In genomic region chr2:220811952-220812570, GRCh38 we compare ENCODE assay signal across 22 cellular contexts.
A peak's percentile ranks its signal among the peaks of the same experiment; 100 is the strongest.
DNase-seq lines count a peak whose midpoint lies in the region; ATAC-seq and TF ChIP-seq lines count a peak whose summit lies in the region.
"Had no signal": no experiment of that assay in that cellular context is flagged by ENCODE, and none has a peak within 500 bp of the region (broad histone marks: within the 10 kb centered on the region; RNA-seq: fewer than 3 reads in every experiment).

No MANE protein-coding gene starts in this region.

- 29% methylated on average over 1 of the region's 1 CpG for WGBS in smooth muscle cell (ENCODE audit: low lambda C conversion rate)

- H3K4me3 ChIP-seq in PC-9 (peak overlapping the region; percentile 32; the same call in 1 of the 2 replicates), fibroblast of lung (replicated peaks in 1 of 4; ENCODE audit: control extremely low read depth in 1 of 4, insufficient read depth in 1 of 4, low read depth in 3 of 4, low read length in 4 of 4) (no peak overlapping the region), smooth muscle cell (no peak overlapping the region)
- H3K4me3 ChIP-seq: lung, MG63 had no signal

- H3K4me1 ChIP-seq in PC-9 (replicated peaks; ENCODE audit: insufficient read depth) = peaks cover 32% of the 10 kb centered on the region
- no peaks in the 10 kb centered on the region for H3K4me1 ChIP-seq in fibroblast of lung (ENCODE audit: control insufficient read depth, extremely low read depth, insufficient read depth, low read length)
- H3K4me1 ChIP-seq in smooth muscle cell (ENCODE audit: low read depth) = no peaks in the 10 kb centered on the region

- H3K4me1 Mint-ChIP-seq in activated CD4-positive, alpha-beta T cell treated with anti-CD3 and anti-CD28 coated beads, Interleukin-2, amount 10 ng/mL, durations not matched to agents 24 days and 14 days = no peaks in the 10 kb centered on the region
- H3K4me1 Mint-ChIP-seq: activated naive CD8-positive, alpha-beta T cell treated with anti-CD3 and anti-CD28 coated beads for 36 hours; CD4-positive, CD25-positive, alpha-beta regulatory T cell; central memory CD8-positive, alpha-beta T cell; H9; naive thymus-derived CD4-positive, alpha-beta T cell had no signal

- H3K36me3 ChIP-seq in PC-9 (ENCODE audit: low read depth) (no peaks in the 10 kb centered on the region), fibroblast of lung (ENCODE audit: control insufficient read depth, insufficient read depth, low read length) (no peaks in the 10 kb centered on the region), smooth muscle cell (ENCODE audit: low read depth) (no peaks in the 10 kb centered on the region)
- H3K36me3 ChIP-seq: MG63 had no signal

- no peaks in the 10 kb centered on the region for H3K27me3 Mint-ChIP-seq in activated CD4-positive, alpha-beta T cell treated with anti-CD3 and anti-CD28 coated beads, Interleukin-2, amount 10 ng/mL, durations not matched to agents 24 days and 14 days
- H3K27me3 Mint-ChIP-seq: activated naive CD8-positive, alpha-beta T cell treated with anti-CD3 and anti-CD28 coated beads for 36 hours; CD4-positive, CD25-positive, alpha-beta regulatory T cell; central memory CD8-positive, alpha-beta T cell; naive thymus-derived CD4-positive, alpha-beta T cell had no signal

- H3K9me3 ChIP-seq in PC-9 (ENCODE audit: insufficient read depth, low read depth) (no peaks in the 10 kb centered on the region), fibroblast of lung (ENCODE audit: control insufficient read depth, insufficient read depth, low read depth, low read length) (no peaks in the 10 kb centered on the region), smooth muscle cell (replicated peaks; ENCODE audit: low read depth) (no peaks in the 10 kb centered on the region)
- H3K9me3 ChIP-seq: MG63, SK-N-SH had no signal

- H3K9ac ChIP-seq in fibroblast of lung (ENCODE audit: insufficient read depth, low read length) (no peak overlapping the region), smooth muscle cell (ENCODE audit: low read depth) (no peak overlapping the region)
- H3K9ac ChIP-seq: SK-N-SH had no signal

- H3K4me2 ChIP-seq in PC-9 (peak overlapping the region; percentile 63), fibroblast of lung (ENCODE audit: extremely low read depth, insufficient read depth, low read length) (no peak overlapping the region), smooth muscle cell (no peak overlapping the region)
- H3K4me2 ChIP-seq: SK-N-SH had no signal

- no peaks in the 10 kb centered on the region for H3K27me3 ChIP-seq in PC-9 (ENCODE audit: insufficient read depth, low read depth)
- H3K27me3 ChIP-seq in fibroblast of lung (ENCODE audit: control insufficient read depth, insufficient read depth, low read length) = no peaks in the 10 kb centered on the region
- H3K27me3 ChIP-seq in smooth muscle cell (ENCODE audit: low read depth) = no peaks in the 10 kb centered on the region
- H3K27me3 ChIP-seq: MG63 had no signal

- intact Hi-C loops in activated CD4-positive, alpha-beta T cell treated with anti-CD3 and anti-CD28 coated beads, Interleukin-2, amount 10 ng/mL, durations not matched to agents 24 days and 14 days (cut with micrococcal nuclease) = no loop called here
- intact Hi-C loops in PC-9 (cut with micrococcal nuclease; ENCODE audit: unreplicated experiment) = loop anchor here (1.0 to 2.0 kb wide), 3 partner anchors 35 to 761 kb away; partner anchors contain the start of gene EPHA4

- no peaks in the 10 kb centered on the region for H3K36me3 Mint-ChIP-seq in activated CD4-positive, alpha-beta T cell treated with anti-CD3 and anti-CD28 coated beads, Interleukin-2, amount 10 ng/mL, durations not matched to agents 24 days and 14 days (ENCODE audit: low read depth)
- H3K36me3 Mint-ChIP-seq: activated naive CD8-positive, alpha-beta T cell treated with anti-CD3 and anti-CD28 coated beads for 36 hours; CD4-positive, CD25-positive, alpha-beta regulatory T cell; naive thymus-derived CD4-positive, alpha-beta T cell had no signal

- no peaks in the 10 kb centered on the region for H3K9me3 Mint-ChIP-seq in activated CD4-positive, alpha-beta T cell treated with anti-CD3 and anti-CD28 coated beads, Interleukin-2, amount 10 ng/mL, durations not matched to agents 24 days and 14 days
- H3K9me3 Mint-ChIP-seq: central memory CD8-positive, alpha-beta T cell; H9 had no signal

- DNase-seq in activated CD4-positive, alpha-beta T cell treated with anti-CD3 and anti-CD28 coated beads, Interleukin-2, amount 10 ng/mL, durations not matched to agents 24 days and 14 days = peak; percentile 6
- DNase-seq in activated CD4-positive, alpha-beta T cell treated with anti-CD3 and anti-CD28 coated beads for 1 hour = no peak
- DNase-seq in PC-9 (peak; percentile 27 to 89), fibroblast of lung (ENCODE audit: low read depth in 2 of 2) (peak; percentile 16 to 91), smooth muscle cell (lab: John Stamatoyannopoulos, UW; ENCODE audit: unreplicated experiment) (no peak), epidermal melanocyte (ENCODE audit: insufficient read length, low spot score) (no peak), ecto neural progenitor cell (ENCODE audit: low spot score) (no peak)
- DNase-seq: 8988T; activated CD4-positive, alpha-beta T cell treated with anti-CD3 and anti-CD28 coated beads, Interleukin-2, amount 50 U/mL, for 1 hour; activated naive CD8-positive, alpha-beta T cell treated with anti-CD3 and anti-CD28 coated beads for 36 hours; CD4-positive, CD25-positive, alpha-beta regulatory T cell; foreskin melanocyte; H9; MG63; naive thymus-derived CD4-positive, alpha-beta T cell; NCI-H187 treated with DMSO at 0.1 percent for 48 hours; NCI-H510A treated with DMSO at 0.1 percent for 48 hours; SK-N-SH; stimulated activated naive CD8-positive, alpha-beta T cell treated with anti-CD3 and anti-CD28 coated beads, Interleukin-15, Interleukin-2, amounts not matched to agents 100 U/mL and 50 U/mL, for 24 hours had no signal

- H3K79me2 ChIP-seq in PC-9 (ENCODE audit: low read depth) = no peaks in the 10 kb centered on the region
- H3K79me2 ChIP-seq in fibroblast of lung (ENCODE audit: control insufficient read depth, insufficient read depth, low read length) = no peaks in the 10 kb centered on the region
- H3K79me2 ChIP-seq in smooth muscle cell (ENCODE audit: low read depth) = no peaks in the 10 kb centered on the region

- POLR2A ChIA-PET in PC-9 (lab: Charles Lee; ENCODE audit: unreplicated experiment) = interaction anchor here (0.6 kb wide), 2 partner anchors 837 to 1005 kb away, joined by 3 to 4 read pairs; no protein-coding TSS in a partner anchor

- no peak overlapping the region for H3K4me3 Mint-ChIP-seq in activated CD4-positive, alpha-beta T cell treated with anti-CD3 and anti-CD28 coated beads, Interleukin-2, amount 10 ng/mL, durations not matched to agents 24 days and 14 days
- H3K4me3 Mint-ChIP-seq: activated naive CD8-positive, alpha-beta T cell treated with anti-CD3 and anti-CD28 coated beads for 36 hours; CD4-positive, CD25-positive, alpha-beta regulatory T cell; central memory CD8-positive, alpha-beta T cell; H9; naive thymus-derived CD4-positive, alpha-beta T cell had no signal

- H3K9me2 ChIP-seq in PC-9 (ENCODE audit: insufficient read depth) = no peaks in the 10 kb centered on the region
- H3K9me2 ChIP-seq: SK-N-SH had no signal

- H3K27ac Mint-ChIP-seq in activated CD4-positive, alpha-beta T cell treated with anti-CD3 and anti-CD28 coated beads, Interleukin-2, amount 10 ng/mL, durations not matched to agents 24 days and 14 days = no peak overlapping the region
- H3K27ac Mint-ChIP-seq: activated naive CD8-positive, alpha-beta T cell treated with anti-CD3 and anti-CD28 coated beads for 36 hours; CD4-positive, CD25-positive, alpha-beta regulatory T cell; H9; naive thymus-derived CD4-positive, alpha-beta T cell had no signal

- ATAC-seq in HG02938 (IDR thresholded peaks at IDR 0.05; ENCODE audit: unreplicated experiment) = no peak
- ATAC-seq: naive thymus-derived CD4-positive, alpha-beta T cell; stimulated activated naive CD8-positive, alpha-beta T cell treated with anti-CD3 and anti-CD28 coated beads, Interleukin-15, Interleukin-2, amounts not matched to agents 100 U/mL and 50 U/mL, for 24 hours had no signal

- CTCF ChIA-PET in PC-9 (lab: Charles Lee) = no interaction called here

- no peak overlapping the region for H2AFZ ChIP-seq in PC-9
- no peak overlapping the region for H2AFZ ChIP-seq in fibroblast of lung (ENCODE audit: low read length)
- no peak overlapping the region for H2AFZ ChIP-seq in smooth muscle cell (ENCODE audit: low read depth)

- TF ChIP-seq CTCF in PC-9 (conservative IDR thresholded peaks at IDR 0.05) (no peak), fibroblast of lung (conservative IDR thresholded peaks at IDR 0.05 in 1 of 2, IDR thresholded peaks at IDR 0.05 in 1 of 2; ENCODE audit: low read depth in 1 of 2, low read length in 2 of 2) (no peak), smooth muscle cell (IDR thresholded peaks at IDR 0.05; ENCODE audit: borderline replicate concordance, insufficient read depth, poor library complexity, severe bottlenecking) (no peak)

- BruUV-seq in PC-9 (replicated peaks; lab: Mats Ljungman, UMichigan) = no TSS peak

- H3K27ac ChIP-seq in PC-9 (peak overlapping the region; percentile 87), fibroblast of lung (ENCODE audit: insufficient read depth, low read length) (no peak overlapping the region), smooth muscle cell (ENCODE audit: low read depth) (peak overlapping the region; percentile 56)

- H4K20me1 ChIP-seq in PC-9 (ENCODE audit: insufficient read depth) (no peaks in the 10 kb centered on the region), fibroblast of lung (ENCODE audit: control insufficient read depth, extremely low read depth, insufficient read depth, low read length) (no peaks in the 10 kb centered on the region), smooth muscle cell (ENCODE audit: low read depth) (no peaks in the 10 kb centered on the region)

- H3F3A ChIP-seq in PC-9 (ENCODE audit: insufficient read depth, low read depth) = peaks cover 27% of the 10 kb centered on the region
- no peaks in the 10 kb centered on the region for H3F3A ChIP-seq in smooth muscle cell (ENCODE audit: low read depth)

Comparison
In these comparisons a context has a peak if more than half of its experiments do, and no peak if none do; other contexts are left out.
1. DNase-seq: peak in activated CD4-positive, alpha-beta T cell treated with anti-CD3 and anti-CD28 coated beads, Interleukin-2, amount 10 ng/mL, durations not matched to agents 24 days and 14 days (single experiment), PC-9 (2 of 2) and fibroblast of lung (2 of 2); none in activated CD4-positive, alpha-beta T cell treated with anti-CD3 and anti-CD28 coated beads for 1 hour (single experiment), smooth muscle cell (single experiment), epidermal melanocyte (single experiment) and ecto neural progenitor cell (single experiment).